8 cellular contexts compared by ENCODE assay signal in the genomic region with DNA sequence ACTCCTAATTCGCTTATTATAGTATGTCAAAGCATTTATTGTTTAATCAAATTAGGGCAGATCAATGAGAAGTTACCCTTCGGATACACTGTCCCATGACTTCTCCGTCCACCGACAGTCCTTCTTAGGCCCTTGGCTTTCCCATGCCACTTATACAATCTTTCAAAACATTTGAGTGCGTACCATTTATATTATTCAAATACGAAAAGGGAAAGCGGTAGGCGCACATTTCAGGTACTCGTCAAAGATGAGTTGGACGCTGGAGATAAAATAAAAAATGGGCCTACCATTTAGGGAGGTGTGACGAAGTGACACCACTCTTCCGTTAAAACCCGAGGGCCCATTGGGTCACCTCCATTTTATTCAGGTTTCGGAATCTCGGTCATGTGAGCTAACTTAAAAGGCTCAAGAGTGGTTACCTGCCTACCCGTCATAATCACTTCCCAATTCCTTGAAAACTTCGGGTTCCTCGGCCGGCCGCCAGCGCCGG. TPM values are rescaled to one million over a fixed set of nuclear protein-coding genes. Genes with fewer than 3 reads are reported as not detected.
DNase-seq lines count a peak whose midpoint lies in the region; ATAC-seq and TF ChIP-seq lines count a peak whose summit lies in the region.

No MANE protein-coding gene starts in this region.

- peak overlapping the region; percentile 95 for H3K4me3 Mint-ChIP-seq in activated CD8-positive, alpha-beta T cell treated with anti-CD3 and anti-CD28 coated beads, Interleukin-2, amount 10 ng/mL, durations not matched to agents 7 days and 5 days

- DNase-seq in activated CD8-positive, alpha-beta T cell treated with anti-CD3 and anti-CD28 coated beads, Interleukin-2, amount 10 ng/mL, durations not matched to agents 7 days and 5 days = no peak
- DNase-seq in stomach (no peak), NCI-H1048 (lab: John Stamatoyannopoulos, UW) (no peak)
- DNase-seq in activated CD8-positive, alpha-beta memory T cell treated with anti-CD3 and anti-CD28 coated beads, Interleukin-2, amount 50 U/mL, for 48 hours = no peak

- peak overlapping the region; percentile 94 to 97 (median 95) for H3K27ac ChIP-seq in stomach

- no peaks in the 10 kb centered on the region for H3K27me3 Mint-ChIP-seq in activated CD8-positive, alpha-beta T cell treated with anti-CD3 and anti-CD28 coated beads, Interleukin-2, amount 10 ng/mL, durations not matched to agents 7 days and 5 days (ENCODE audit: low read depth)

- intact Hi-C loops in stomach (cut with DNase I; ENCODE audit: low total_unique reads) = no loop called here

- no peaks in the 10 kb centered on the region for H3K9me3 Mint-ChIP-seq in activated CD8-positive, alpha-beta T cell treated with anti-CD3 and anti-CD28 coated beads, Interleukin-2, amount 10 ng/mL, durations not matched to agents 7 days and 5 days (ENCODE audit: insufficient read depth)

- H3K4me1 Mint-ChIP-seq in activated CD8-positive, alpha-beta T cell treated with anti-CD3 and anti-CD28 coated beads, Interleukin-2, amount 10 ng/mL, durations not matched to agents 7 days and 5 days (ENCODE audit: low read depth) = peaks cover 24% of the 10 kb centered on the region

- no peak for TF ChIP-seq EP300 in stomach (IDR thresholded peaks at IDR 0.05)

- H3K4me1 ChIP-seq in stomach = peaks cover 12 to 18% (median 16%) of the 10 kb centered on the region in 4 donors

- peaks cover 4% of the 10 kb centered on the region for H3K36me3 Mint-ChIP-seq in activated CD8-positive, alpha-beta T cell treated with anti-CD3 and anti-CD28 coated beads, Interleukin-2, amount 10 ng/mL, durations not matched to agents 7 days and 5 days (ENCODE audit: low read depth)

- CTCF ChIA-PET in activated CD8-positive, alpha-beta T cell treated with anti-CD3 and anti-CD28 coated beads, Interleukin-2, amount 10 ng/mL, durations not matched to agents 7 days and 5 days (lab: Charles Lee) = interaction anchor here (0.9 kb wide), 1 partner anchor 34 kb away, joined by 3 read pairs; a partner anchor contains a TSS

- no peak for TF ChIP-seq CTCF in stomach (IDR thresholded peaks at IDR 0.05)

- H3K27ac Mint-ChIP-seq in activated CD8-positive, alpha-beta T cell treated with anti-CD3 and anti-CD28 coated beads, Interleukin-2, amount 10 ng/mL, durations not matched to agents 7 days and 5 days = peak overlapping the region; percentile 99

- H3K9me3 ChIP-seq in stomach = no peaks in the 10 kb centered on the region

- ATAC-seq in GM19023 (IDR thresholded peaks at IDR 0.05; ENCODE audit: unreplicated experiment) = peak; percentile 20
- peak; percentile 21 for ATAC-seq in HG02943 (IDR thresholded peaks at IDR 0.05; ENCODE audit: low read depth, unreplicated experiment)
- ATAC-seq in activated CD8-positive, alpha-beta T cell treated with anti-CD3 and anti-CD28 coated beads, Interleukin-2, amount 10 ng/mL, durations not matched to agents 7 days and 5 days = peak; percentile 53
- ATAC-seq in HG03025 (IDR thresholded peaks at IDR 0.05; ENCODE audit: low FRiP score, unreplicated experiment) = no peak

- no peaks in the 10 kb centered on the region for H3K27me3 ChIP-seq in stomach

- POLR2A ChIA-PET in activated CD8-positive, alpha-beta T cell treated with anti-CD3 and anti-CD28 coated beads, Interleukin-2, amount 10 ng/mL, durations not matched to agents 7 days and 5 days (lab: Charles Lee) = interaction anchor here (0.6 to 2.3 kb wide), 4 partner anchors 14 to 192 kb away, joined by 3 to 27 read pairs (median 4); a partner anchor contains a TSS

- H3K4me3 ChIP-seq in iPS-11a (ENCODE audit: low read depth, low read length) (peak overlapping the region; percentile 88), stomach (peak overlapping the region; percentile 62 to 89 (median 80))

- H3K36me3 ChIP-seq in stomach = no peaks in the 10 kb centered on the region

- no peak for TF ChIP-seq POLR2A in stomach (IDR thresholded peaks at IDR 0.05)

- 22 to 26% (median 23%) methylated on average over 20 to 22 of the region's 22 CpGs for WGBS in stomach, 5 donors

RNA-seq across cellular contexts. Expression of a gene that starts 0.5 kb away (rescaled TPM):
- 1 to 10 TPM; 4.0 to 7.5 TPM for total RNA-seq in activated CD8-positive, alpha-beta T cell treated with anti-CD3 and anti-CD28 coated beads, Interleukin-2, amount 10 ng/mL, durations not matched to agents 7 days and 5 days
- 10 to 100 TPM in 1 of 5 donors, 1 to 10 TPM in 2, under 1 TPM in 1, not detected in 1; 0.45 to 18.5 (median 6.4) TPM for total RNA-seq in stomach
- 1 to 10 TPM; 2.1 to 3.2 (median 2.4) TPM for polyA plus RNA-seq in stomach

RNA-seq across cellular contexts. Expression of a gene that starts 33.5 kb away (rescaled TPM):
- total RNA-seq in activated CD8-positive, alpha-beta T cell treated with anti-CD3 and anti-CD28 coated beads, Interleukin-2, amount 10 ng/mL, durations not matched to agents 7 days and 5 days = 10 to 100 TPM; 91.5 to 91.9 TPM
- total RNA-seq in stomach = 100 to 1,000 TPM in 2 of 5 donors, 10 to 100 TPM in 3; 46.1 to 166 (median 86.4) TPM
- polyA plus RNA-seq in stomach = 100 to 1,000 TPM; 169 to 199 (median 196) TPM
